ENCODE assay signal across 10 cellular contexts in genomic region chr11:5631969-5632635, GRCh38. TPM values are rescaled to one million over a fixed set of nuclear protein-coding genes. Genes with fewer than 3 reads are reported as not detected.
DNase-seq lines count a peak whose midpoint lies in the region; ATAC-seq and TF ChIP-seq lines count a peak whose summit lies in the region.
"Had no signal": no experiment of that assay in that cellular context is flagged by ENCODE, and none has a peak within 500 bp of the region (broad histone marks: within the 10 kb centered on the region; RNA-seq: fewer than 3 reads in every experiment).

No MANE protein-coding gene starts in this region.

- no peak overlapping the region for H3K27ac ChIP-seq in trophoblast cell (ENCODE audit: low read depth, low read length)
- no peak overlapping the region for H3K27ac ChIP-seq in brain microvascular endothelial cell
- no peak overlapping the region for H3K27ac ChIP-seq in breast epithelium

- ATAC-seq in GM19025 (IDR thresholded peaks at IDR 0.05; ENCODE audit: low read depth, unreplicated experiment) = peak; percentile 94
- peak; percentile 96 for ATAC-seq in HG02642 (IDR thresholded peaks at IDR 0.05; ENCODE audit: poor library complexity, unreplicated experiment)
- peak; percentile 94 for ATAC-seq in HG03565 (IDR thresholded peaks at IDR 0.05; ENCODE audit: unreplicated experiment)
- no peak for ATAC-seq in activated T-helper 17 cell treated with anti-CD3 and anti-CD28 coated beads, Interleukin-2, amount 50 U/mL, for 72 hours (replicated peaks)

- no peaks in the 10 kb centered on the region for H3K79me1 ChIP-seq in trophoblast cell (ENCODE audit: low read length)

- H2BK5ac ChIP-seq in trophoblast cell (ENCODE audit: low read depth, low read length, poor library complexity) = no peak overlapping the region

- no peak overlapping the region for H3K14ac ChIP-seq in trophoblast cell (ENCODE audit: low read length)

- no peaks in the 10 kb centered on the region for H3K9me3 Mint-ChIP-seq in activated T-helper 17 cell treated with anti-CD3 and anti-CD28 coated beads, Interleukin-2, amount 50 U/mL, for 72 hours

- H2BK120ac ChIP-seq in trophoblast cell (ENCODE audit: insufficient read depth, low read length, poor library complexity) = no peak overlapping the region

- no peak overlapping the region for H3K9ac ChIP-seq in trophoblast cell (ENCODE audit: low read length)

- DNase-seq in trophoblast cell (peak; percentile 51 to 56), NCI-H1694 (lab: John Stamatoyannopoulos, UW) (no peak), brain microvascular endothelial cell (no peak), breast epithelium (ENCODE audit: low spot score in 2 of 2) (no peak)
- DNase-seq: SHP77 had no signal

- no peak overlapping the region for H4K91ac ChIP-seq in trophoblast cell (ENCODE audit: low read depth, low read length)

- intact Hi-C loops in breast epithelium (cut with DNase I; ENCODE audit: low total_unique reads) = no loop called here

- no peak overlapping the region for H3K4me2 ChIP-seq in trophoblast cell (ENCODE audit: low read length)

- H3K4me1 Mint-ChIP-seq in activated T-helper 17 cell treated with anti-CD3 and anti-CD28 coated beads, Interleukin-2, amount 50 U/mL, for 72 hours = peaks cover 12% of the 10 kb centered on the region

- peaks cover 48% of the 10 kb centered on the region for H3K36me3 Mint-ChIP-seq in activated T-helper 17 cell treated with anti-CD3 and anti-CD28 coated beads, Interleukin-2, amount 50 U/mL, for 72 hours (ENCODE audit: low read depth)

- H3K9me3 ChIP-seq in trophoblast cell (ENCODE audit: insufficient read depth, low read depth, low read length) = no peaks in the 10 kb centered on the region
- no peaks in the 10 kb centered on the region for H3K9me3 ChIP-seq in breast epithelium

- no peak for TF ChIP-seq CTCF in brain microvascular endothelial cell (IDR thresholded peaks at IDR 0.05; ENCODE audit: low read depth, low read length, missing control alignments)
- no peak for TF ChIP-seq CTCF in breast epithelium (IDR thresholded peaks at IDR 0.05)

- no peak overlapping the region for H3K4me3 Mint-ChIP-seq in activated T-helper 17 cell treated with anti-CD3 and anti-CD28 coated beads, Interleukin-2, amount 50 U/mL, for 72 hours

- H2BK12ac ChIP-seq in trophoblast cell (ENCODE audit: low read length) = no peak overlapping the region

- no peak overlapping the region for H4K12ac ChIP-seq in trophoblast cell (ENCODE audit: low read depth, low read length)

- H3K23ac ChIP-seq in trophoblast cell (ENCODE audit: low read length) = no peak overlapping the region

- no peak overlapping the region for H2AFZ ChIP-seq in trophoblast cell (ENCODE audit: insufficient read depth, low read length, poor library complexity)

- H3K27me3 ChIP-seq in trophoblast cell (ENCODE audit: insufficient read depth, low read length) (no peaks in the 10 kb centered on the region), brain microvascular endothelial cell (replicated peaks) (no peaks in the 10 kb centered on the region), breast epithelium (no peaks in the 10 kb centered on the region)

- H3K4me1 ChIP-seq in trophoblast cell (ENCODE audit: control insufficient read depth in 1 of 2, insufficient read depth in 2 of 2, low read length in 2 of 2) (peaks cover 0 to 2% of the 10 kb centered on the region in 2 experiments), breast epithelium (no peaks in the 10 kb centered on the region)

- H3K4me3 ChIP-seq in trophoblast cell (ENCODE audit: low read depth, low read length) = no peak overlapping the region
- no peak overlapping the region for H3K4me3 ChIP-seq in brain microvascular endothelial cell (ENCODE audit: low read depth, low read length)
- H3K4me3 ChIP-seq in breast epithelium = no peak overlapping the region

- H3K4ac ChIP-seq in trophoblast cell (ENCODE audit: low read depth, low read length) = no peak overlapping the region

- H3K27ac Mint-ChIP-seq in activated T-helper 17 cell treated with anti-CD3 and anti-CD28 coated beads, Interleukin-2, amount 50 U/mL, for 72 hours = no peak overlapping the region

- H3K36me3 ChIP-seq in trophoblast cell (ENCODE audit: control insufficient read depth in 1 of 2, insufficient read depth in 2 of 2, low read length in 2 of 2) = peaks cover 0 to 2% of the 10 kb centered on the region in 2 experiments
- H3K36me3 ChIP-seq in brain microvascular endothelial cell (replicated peaks) = no peaks in the 10 kb centered on the region
- H3K36me3 ChIP-seq in breast epithelium = peaks cover 3% of the 10 kb centered on the region

- no CpG with 5 or more reads among the region's 5 CpGs for WGBS in trophoblast cell (ENCODE audit: extremely low coverage, insufficient coverage, insufficient read length)

- H4K8ac ChIP-seq in trophoblast cell (ENCODE audit: low read depth, low read length) = no peak overlapping the region

- no peak overlapping the region for H3K18ac ChIP-seq in trophoblast cell (ENCODE audit: low read length)

- TF ChIP-seq POLR2A in breast epithelium (IDR thresholded peaks at IDR 0.05) = no peak

- no peak overlapping the region for H2AK5ac ChIP-seq in trophoblast cell (ENCODE audit: low read length)

- H3K27me3 Mint-ChIP-seq in activated T-helper 17 cell treated with anti-CD3 and anti-CD28 coated beads, Interleukin-2, amount 50 U/mL, for 72 hours = no peaks in the 10 kb centered on the region

- in situ Hi-C loops in brain microvascular endothelial cell (cut with HindIII; ENCODE audit: low pct_ligation_motif_present, low sequenced_read_pairs) = no loop called here

- no peaks in the 10 kb centered on the region for H3K79me2 ChIP-seq in trophoblast cell (ENCODE audit: control insufficient read depth, insufficient read depth, low read length, poor library complexity)

RNA-seq across cellular contexts. Expression of gene TRIM34, which starts 7.3 kb away (rescaled TPM):
- polyA plus RNA-seq in trophoblast cell (2013) = 7.3 and 8.8 TPM in 2 replicates
- total RNA-seq in activated T-helper 17 cell treated with anti-CD3 and anti-CD28 coated beads, Interleukin-2, amount 50 U/mL, for 72 hours = 1 to 10 TPM; 6.7 to 7.1 TPM
- 10 to 100 TPM in 2 of 3 donors, 1 to 10 TPM in 1; 5.9 to 12.1 (median 10.9) TPM for total RNA-seq in breast epithelium

RNA-seq across cellular contexts. Expression of gene TRIM6, which starts 35.7 kb away (rescaled TPM):
- polyA plus RNA-seq in trophoblast cell (2013) = 17.9 and 18.5 TPM in 2 replicates
- under 1 TPM; 0.19 TPM for total RNA-seq in activated T-helper 17 cell treated with anti-CD3 and anti-CD28 coated beads, Interleukin-2, amount 50 U/mL, for 72 hours
- 1 to 10 TPM; 2.2 to 6.1 (median 2.6) TPM for total RNA-seq in breast epithelium

RNA-seq across cellular contexts. Expression of gene OR52B6, which starts 51.4 kb away (rescaled TPM):
- not detected in 2 replicates for polyA plus RNA-seq in trophoblast cell (2013)
- not detected for total RNA-seq in activated T-helper 17 cell treated with anti-CD3 and anti-CD28 coated beads, Interleukin-2, amount 50 U/mL, for 72 hours
- not detected for total RNA-seq in breast epithelium
- total RNA-seq: chondrocyte had no signal

RNA-seq across cellular contexts. Expression of gene TRIM5, which starts 52.8 kb away (rescaled TPM):
- polyA plus RNA-seq in trophoblast cell (2013) = 41.2 and 42.4 TPM in 2 replicates
- 10 to 100 TPM; 11.4 to 18.8 TPM for total RNA-seq in activated T-helper 17 cell treated with anti-CD3 and anti-CD28 coated beads, Interleukin-2, amount 50 U/mL, for 72 hours
- total RNA-seq in breast epithelium = 10 to 100 TPM; 17.1 to 34.4 (median 28.5) TPM

RNA-seq across cellular contexts. Expression of gene TRIM22, which starts 57.5 kb away (rescaled TPM):
- 2.1 and 2.4 TPM in 2 replicates for polyA plus RNA-seq in trophoblast cell (2013)
- 100 to 1,000 TPM in 1 of 2 donors, 10 to 100 TPM in 1; 91.0 to 159 TPM for total RNA-seq in activated T-helper 17 cell treated with anti-CD3 and anti-CD28 coated beads, Interleukin-2, amount 50 U/mL, for 72 hours
- total RNA-seq in breast epithelium = 10 to 100 TPM; 59.7 to 90.3 (median 62.3) TPM

Comparison
In these comparisons a context has a peak if more than half of its experiments do, and no peak if none do; other contexts are left out.
1. DNase-seq: peak in trophoblast cell (2 of 2); none in NCI-H1694 (single experiment), brain microvascular endothelial cell (single experiment) and breast epithelium (0 of 2).